10 cellular contexts compared by ENCODE assay signal in genomic region chr11:124876818-124877630, GRCh38. TPM values are rescaled to one million over a fixed set of nuclear protein-coding genes. Genes with fewer than 3 reads are reported as not detected.
DNase-seq lines count a peak whose midpoint lies in the region; ATAC-seq, FAIRE-seq and TF ChIP-seq lines count a peak whose summit lies in the region.
"Had no signal": no experiment of that assay in that cellular context is flagged by ENCODE, and none has a peak within 500 bp of the region (broad histone marks: within the 10 kb centered on the region; RNA-seq: fewer than 3 reads in every experiment).

No MANE protein-coding gene starts in this region.

- BruUV-seq in K562 (replicated peaks; lab: Mats Ljungman, UMichigan) = TSS peak; percentile 74

- H3K79me2 ChIP-seq in K562 (ENCODE audit: control insufficient read depth, insufficient read depth, low read length) = no peaks in the 10 kb centered on the region

- no peaks in the 10 kb centered on the region for H3K9me1 ChIP-seq in K562 (ENCODE audit: control insufficient read depth, insufficient read depth, low read length)

- TF ChIP-seq RAD21 in K562 (CRISPR knock-in tag; conservative IDR thresholded peaks at IDR 0.05 in 1 of 2, IDR thresholded peaks at IDR 0.05 in 1 of 2) = no peak

- no peaks in the 10 kb centered on the region for H3K36me3 Mint-ChIP-seq in activated T-cell treated with anti-CD3 and anti-CD28 coated beads, Interleukin-2, amount 50 U/mL, for 4 hours (ENCODE audit: insufficient read depth)

- 49% methylated on average over 29 of the region's 30 CpGs for WGBS in K562 (ENCODE audit: insufficient coverage, low coverage, missing lambda C conversion rate)
- 19 to 22% methylated on average over 30 of the region's 30 CpGs for WGBS in tibial nerve, 2 donors

- H3K4me3 ChIP-seq in K562 (peak overlapping the region; percentile 57), lower lobe of right lung (peak overlapping the region; percentile 65), tibial nerve (peak overlapping the region; percentile 47 to 77 (median 54))

- peak overlapping the region; percentile 97 for H2AFZ ChIP-seq in K562 (ENCODE audit: low read depth, low read length)

- no peaks in the 10 kb centered on the region for H3K9me3 Mint-ChIP-seq in activated T-cell treated with anti-CD3 and anti-CD28 coated beads, Interleukin-2, amount 50 U/mL, for 4 hours

- no peak for DNase-seq in activated T-cell treated with anti-CD3 and anti-CD28 coated beads, Interleukin-2, amount 50 U/mL, for 4 hours
- DNase-seq in activated T-cell treated with anti-CD3 and anti-CD28 coated beads, Interleukin-2, amount 50 U/mL, for 48 hours = no peak
- no peak for DNase-seq in K562 (ENCODE audit: extremely low read depth in 1 of 4, low spot score in 3 of 4)
- DNase-seq in lower lobe of right lung = no peak
- DNase-seq in tibial nerve (ENCODE audit: low spot score in 2 of 2) = no peak
- no peak for DNase-seq in retina
- DNase-seq: NCI-H187 treated with DMSO at 0.1 percent for 48 hours had no signal

- H3K4me3 Mint-ChIP-seq in activated T-cell treated with anti-CD3 and anti-CD28 coated beads, Interleukin-2, amount 50 U/mL, for 4 hours = peak overlapping the region; percentile 81

- peak overlapping the region; percentile 82 for H3K4me2 ChIP-seq in K562 (ENCODE audit: insufficient read depth, low read length)

- H3K36me3 ChIP-seq in K562 (ENCODE audit: control insufficient read depth, insufficient read depth, low read length) (no peaks in the 10 kb centered on the region), lower lobe of right lung (no peaks in the 10 kb centered on the region), tibial nerve (no peaks in the 10 kb centered on the region)

- ATAC-seq in activated T-cell treated with anti-CD3 and anti-CD28 coated beads, Interleukin-2, amount 50 U/mL, for 4 hours = no peak
- ATAC-seq in K562 (no peak), lower lobe of right lung (peak in 1 of 2 donors; percentile 5), GM18861 (IDR thresholded peaks at IDR 0.05; ENCODE audit: unreplicated experiment) (no peak), GM19324 (IDR thresholded peaks at IDR 0.05; ENCODE audit: low FRiP score, unreplicated experiment) (no peak)

- no peaks in the 10 kb centered on the region for H4K20me1 ChIP-seq in K562 (replicated peaks; ENCODE audit: control insufficient read depth, insufficient read depth, low read length)

- in situ Hi-C loops in K562 (cut with MboI) = no loop called here

- peaks cover 15 to 76% of the 10 kb centered on the region in 2 experiments; a peak in 4 of 5 replicates for H3K27me3 ChIP-seq in K562 (ENCODE audit: control insufficient read depth in 2 of 2, insufficient read depth in 2 of 2, low read length in 2 of 2)
- H3K27me3 ChIP-seq in lower lobe of right lung (ENCODE audit: low read depth) = peaks cover 20% of the 10 kb centered on the region
- H3K27me3 ChIP-seq in tibial nerve = peaks cover 0 to 23% of the 10 kb centered on the region in 2 donors

- no peak for FAIRE-seq in K562 (lab: Jason Lieb, UNC)

- TF ChIP-seq POLR2A in K562 (conservative IDR thresholded peaks at IDR 0.05) = no peak
- no peak for TF ChIP-seq POLR2A in tibial nerve (IDR thresholded peaks at IDR 0.05)

- peaks cover 17% of the 10 kb centered on the region for H3K4me1 Mint-ChIP-seq in activated T-cell treated with anti-CD3 and anti-CD28 coated beads, Interleukin-2, amount 50 U/mL, for 4 hours (ENCODE audit: low read depth)

- H3K9me3 ChIP-seq in K562 (replicated peaks; ENCODE audit: control insufficient read depth, insufficient read depth, low read depth, low read length) = no peaks in the 10 kb centered on the region
- H3K9me3 ChIP-seq in lower lobe of right lung = no peaks in the 10 kb centered on the region
- H3K9me3 ChIP-seq in tibial nerve = no peaks in the 10 kb centered on the region

- H3K27ac ChIP-seq in K562 (ENCODE audit: extremely low read depth, low read depth, low read length) = no peak overlapping the region
- H3K27ac ChIP-seq in lower lobe of right lung = peak overlapping the region; percentile 92
- peak overlapping the region; percentile 77 to 98 (median 84) for H3K27ac ChIP-seq in tibial nerve

- TF ChIP-seq CTCF in K562 (IDR thresholded peaks at IDR 0.05 in 2 of 3, conservative IDR thresholded peaks at IDR 0.05 in 1 of 3; ENCODE audit: insufficient read depth in 2 of 3, low read depth in 1 of 3, low read length in 3 of 3) = no peak
- no peak for TF ChIP-seq CTCF in lower lobe of right lung (IDR thresholded peaks at IDR 0.05)
- no peak for TF ChIP-seq CTCF in tibial nerve (IDR thresholded peaks at IDR 0.05)

- CTCF ChIA-PET in K562 (lab: Yijun Ruan, JAX; ENCODE audit: low intra/inter-chr PET ratio) = interaction anchor here (0.6 kb wide), 1 partner anchor 1135 kb away, joined by 3 read pairs; the partner anchor contains the start of gene ZNF202

- POLR2A ChIA-PET in K562 (lab: Yijun Ruan, JAX) = interaction anchor here (0.5 to 1.3 kb wide), 2 partner anchors 11 to 54 kb away, joined by 3 to 5 read pairs; no protein-coding TSS in a partner anchor

- TF ChIP-seq EP300 in K562 (IDR thresholded peaks at IDR 0.05; ENCODE audit: low read length) (no peak), tibial nerve (IDR thresholded peaks at IDR 0.05) (no peak)

- H3K4me1 ChIP-seq in K562 (replicated peaks in 1 of 2; ENCODE audit: control insufficient read depth in 2 of 2, insufficient read depth in 2 of 2, low read length in 2 of 2) = peaks cover 0 to 27% of the 10 kb centered on the region in 2 experiments; a peak in 3 of 5 replicates
- peaks cover 16% of the 10 kb centered on the region for H3K4me1 ChIP-seq in lower lobe of right lung
- peaks cover 0 to 32% (median 6%) of the 10 kb centered on the region in 4 donors for H3K4me1 ChIP-seq in tibial nerve

- intact Hi-C loops in K562 (cut with micrococcal nuclease) = no loop called here
- intact Hi-C loops in lower lobe of right lung (cut with DNase I) = no loop called here

- peak overlapping the region; percentile 59 to 93; a peak in 2 of 4 replicates for H3K9ac ChIP-seq in K562 (ENCODE audit: insufficient read depth in 1 of 2, low read depth in 2 of 2, low read length in 2 of 2)

- H3K27me3 Mint-ChIP-seq in activated T-cell treated with anti-CD3 and anti-CD28 coated beads, Interleukin-2, amount 50 U/mL, for 4 hours (ENCODE audit: low read depth) = peaks cover 22% of the 10 kb centered on the region

RNA-seq across cellular contexts. Expression of gene ROBO3, which starts 11.8 kb away (rescaled TPM):
- total RNA-seq in activated T-cell treated with anti-CD3 and anti-CD28 coated beads, Interleukin-2, amount 50 U/mL, for 4 hours = 10 to 100 TPM in 2 of 3 donors, 1 to 10 TPM in 1; 9.7 to 11.6 (median 10.4) TPM
- 2.3 and 5.3 TPM in 2 replicates for total RNA-seq in K562 (2011; cell fraction: chromatin; rRNA removed; ENCODE audit: low replicate concordance)
- total RNA-seq in K562 (2011; cell fraction: nucleolus; rRNA removed) = 2.7 and 4.6 TPM in 2 replicates
- total RNA-seq in K562 (2011; cell fraction: nucleoplasm; rRNA removed) = 4.0 and 5.0 TPM in 2 replicates
- total RNA-seq in K562 (2014; rRNA removed) (0.82 and 1.6 TPM in 2 replicates), K562 (2014; rRNA removed; fragmentation: Illumina TruSeq; extraction: Trizol) (0.29 and 0.67 TPM in 2 replicates), K562 (2015; rRNA removed; fragmentation: Illumina TruSeq; extraction: Trizol) (0.72 and 1.2 TPM in 2 replicates), K562 (2021) (1.2 TPM in 2 replicates), lower lobe of right lung (11.3 TPM), tibial nerve (10 to 100 TPM; 22.2 to 34.3 (median 24.8) TPM)
- polyA plus RNA-seq in K562 (2011; rRNA removed) (0.43 and 0.47 TPM in 2 replicates), K562 (2014; fragmentation: Illumina TruSeq; extraction: Trizol) (0.97 and 1.6 TPM in 2 replicates), K562 (2014; fragmentation: Nextera tagmentation; extraction: Ambion mirVana) (not detected), K562 (2014; rRNA removed) (1.4 and 1.9 TPM in 2 replicates)
- polyA plus RNA-seq in K562 (2011; cell fraction: cytosol; rRNA removed) = 0.32 and 1.0 TPM in 2 replicates
- 2.7 and 6.4 TPM in 2 replicates for polyA plus RNA-seq in K562 (2011; cell fraction: nucleus; rRNA removed)
- 1.4 and 3.5 TPM in 2 replicates for polyA plus RNA-seq in K562 (2012)
- 0.28 TPM in 1 of 2 replicates, not detected in the other for polyA minus RNA-seq in K562 (2011; rRNA and poly(A)+ RNA removed)
- not detected in 2 replicates for polyA minus RNA-seq in K562 (2011; cell fraction: cytosol; rRNA and poly(A)+ RNA removed)
- polyA minus RNA-seq in K562 (2011; cell fraction: nucleus; rRNA and poly(A)+ RNA removed) = 0.40 and 0.56 TPM in 2 replicates

RNA-seq across cellular contexts. Expression of gene ROBO4, which starts 20.6 kb away (rescaled TPM):
- total RNA-seq in activated T-cell treated with anti-CD3 and anti-CD28 coated beads, Interleukin-2, amount 50 U/mL, for 4 hours = not detected
- total RNA-seq in K562 (2011; cell fraction: chromatin; rRNA removed; ENCODE audit: low replicate concordance) = not detected in 2 replicates
- not detected in 2 replicates for total RNA-seq in K562 (2011; cell fraction: nucleolus; rRNA removed)
- total RNA-seq in K562 (2011; cell fraction: nucleoplasm; rRNA removed) = not detected in 2 replicates
- not detected in 2 replicates for total RNA-seq in K562 (2014; rRNA removed)
- total RNA-seq in K562 (2014; rRNA removed; fragmentation: Illumina TruSeq; extraction: Trizol) = not detected in 2 replicates
- total RNA-seq in K562 (2015; rRNA removed; fragmentation: Illumina TruSeq; extraction: Trizol) = not detected in 2 replicates
- 0.04 TPM in 1 of 2 replicates, not detected in the other for total RNA-seq in K562 (2021)
- not detected in 2 replicates for polyA plus RNA-seq in K562 (2011; rRNA removed)
- 0.04 and 0.09 TPM in 2 replicates for polyA plus RNA-seq in K562 (2011; cell fraction: cytosol; rRNA removed)
- polyA plus RNA-seq in K562 (2011; cell fraction: nucleus; rRNA removed) = 0.03 TPM in 1 of 2 replicates, not detected in the other
- not detected in 2 replicates for polyA plus RNA-seq in K562 (2012)
- not detected in 2 replicates for polyA plus RNA-seq in K562 (2014; fragmentation: Illumina TruSeq; extraction: Trizol)
- polyA plus RNA-seq in K562 (2014; fragmentation: Nextera tagmentation; extraction: Ambion mirVana) = not detected
- not detected in 2 replicates for polyA plus RNA-seq in K562 (2014; rRNA removed)
- not detected in 2 replicates for polyA minus RNA-seq in K562 (2011; rRNA and poly(A)+ RNA removed)
- polyA minus RNA-seq in K562 (2011; cell fraction: cytosol; rRNA and poly(A)+ RNA removed) = not detected in 2 replicates
- polyA minus RNA-seq in K562 (2011; cell fraction: nucleus; rRNA and poly(A)+ RNA removed) = not detected in 2 replicates
- total RNA-seq in lower lobe of right lung = 58.3 TPM
- total RNA-seq in tibial nerve = 10 to 100 TPM; 12.1 to 38.8 (median 28.0) TPM

RNA-seq across cellular contexts. Expression of gene HEPN1, which starts 42.0 kb away (rescaled TPM):
- total RNA-seq in activated T-cell treated with anti-CD3 and anti-CD28 coated beads, Interleukin-2, amount 50 U/mL, for 4 hours = not detected
- total RNA-seq in K562 (2011; cell fraction: chromatin; rRNA removed; ENCODE audit: low replicate concordance) = not detected in 2 replicates
- total RNA-seq in K562 (2011; cell fraction: nucleolus; rRNA removed) = not detected in 2 replicates
- not detected in 2 replicates for total RNA-seq in K562 (2011; cell fraction: nucleoplasm; rRNA removed)
- not detected in 2 replicates for total RNA-seq in K562 (2014; rRNA removed)
- total RNA-seq in K562 (2014; rRNA removed; fragmentation: Illumina TruSeq; extraction: Trizol) = not detected in 2 replicates
- not detected in 2 replicates for total RNA-seq in K562 (2015; rRNA removed; fragmentation: Illumina TruSeq; extraction: Trizol)
- not detected in 2 replicates for total RNA-seq in K562 (2021)
- not detected in 2 replicates for polyA plus RNA-seq in K562 (2011; rRNA removed)
- polyA plus RNA-seq in K562 (2011; cell fraction: cytosol; rRNA removed) = not detected in 2 replicates
- polyA plus RNA-seq in K562 (2011; cell fraction: nucleus; rRNA removed) = not detected in 2 replicates
- polyA plus RNA-seq in K562 (2012) = not detected in 2 replicates
- not detected in 2 replicates for polyA plus RNA-seq in K562 (2014; fragmentation: Illumina TruSeq; extraction: Trizol)
- not detected for polyA plus RNA-seq in K562 (2014; fragmentation: Nextera tagmentation; extraction: Ambion mirVana)
- not detected in 2 replicates for polyA plus RNA-seq in K562 (2014; rRNA removed)
- not detected in 2 replicates for polyA minus RNA-seq in K562 (2011; rRNA and poly(A)+ RNA removed)
- polyA minus RNA-seq in K562 (2011; cell fraction: cytosol; rRNA and poly(A)+ RNA removed) = not detected in 2 replicates
- polyA minus RNA-seq in K562 (2011; cell fraction: nucleus; rRNA and poly(A)+ RNA removed) = not detected in 2 replicates
- not detected for total RNA-seq in lower lobe of right lung
- not detected for total RNA-seq in tibial nerve
- total RNA-seq: lower leg skin had no signal

RNA-seq across cellular contexts. Expression of gene HEPACAM, which starts 58.8 kb away (rescaled TPM):
- not detected for total RNA-seq in activated T-cell treated with anti-CD3 and anti-CD28 coated beads, Interleukin-2, amount 50 U/mL, for 4 hours
- not detected in 2 replicates for total RNA-seq in K562 (2011; cell fraction: chromatin; rRNA removed; ENCODE audit: low replicate concordance)
- total RNA-seq in K562 (2011; cell fraction: nucleolus; rRNA removed) = not detected in 2 replicates
- not detected in 2 replicates for total RNA-seq in K562 (2011; cell fraction: nucleoplasm; rRNA removed)
- not detected in 2 replicates for total RNA-seq in K562 (2014; rRNA removed)
- total RNA-seq in K562 (2014; rRNA removed; fragmentation: Illumina TruSeq; extraction: Trizol) = not detected in 2 replicates
- not detected in 2 replicates for total RNA-seq in K562 (2015; rRNA removed; fragmentation: Illumina TruSeq; extraction: Trizol)
- not detected in 2 replicates for total RNA-seq in K562 (2021)
- polyA plus RNA-seq in K562 (2011; rRNA removed) = not detected in 2 replicates
- polyA plus RNA-seq in K562 (2011; cell fraction: cytosol; rRNA removed) = not detected in 2 replicates
- not detected in 2 replicates for polyA plus RNA-seq in K562 (2011; cell fraction: nucleus; rRNA removed)
- polyA plus RNA-seq in K562 (2012) = not detected in 2 replicates
- not detected in 2 replicates for polyA plus RNA-seq in K562 (2014; fragmentation: Illumina TruSeq; extraction: Trizol)
- polyA plus RNA-seq in K562 (2014; fragmentation: Nextera tagmentation; extraction: Ambion mirVana) = not detected
- not detected in 2 replicates for polyA plus RNA-seq in K562 (2014; rRNA removed)
- not detected in 2 replicates for polyA minus RNA-seq in K562 (2011; rRNA and poly(A)+ RNA removed)
- not detected in 2 replicates for polyA minus RNA-seq in K562 (2011; cell fraction: cytosol; rRNA and poly(A)+ RNA removed)
- not detected in 2 replicates for polyA minus RNA-seq in K562 (2011; cell fraction: nucleus; rRNA and poly(A)+ RNA removed)
- total RNA-seq in lower lobe of right lung = not detected
- total RNA-seq in tibial nerve = 10 to 100 TPM in 3 of 4 donors, 1 to 10 TPM in 1; 8.7 to 18.4 (median 15.3) TPM

Comparison
In these comparisons a context has a peak if more than half of its experiments do, and no peak if none do; other contexts are left out.
1. RNA of gene ROBO4, which starts 20.6 kb away (total RNA-seq): 58.3 TPM in lower lobe of right lung (single experiment) and 12.1 to 38.8 TPM in tibial nerve; not detected in activated T-cell treated with anti-CD3 and anti-CD28 coated beads, Interleukin-2, amount 50 U/mL, for 4 hours and 0.04 TPM in K562; every median in the first group is over 10 times any median in the second.
2. Peak in every context shown above with its lines, with median percentiles within 50 percentile points of each other: H3K4me3 ChIP-seq.